In genomic region chr2:45483997-45484396, GRCh38 we compare ENCODE assay signal across 1 cellular context.
TF ChIP-seq lines count a peak whose summit lies in the region.

No MANE protein-coding gene starts in this region.

TF ChIP-seq in HepG2, 621 proteins besides CTCF, POLR2A, EP300 and RAD21 (continued from another document):
- TF ChIP-seq REST (IDR thresholded peaks at IDR 0.05; ENCODE audit: borderline replicate concordance in 1 of 2, low read depth in 1 of 2, low read length in 2 of 2) (no peak), CAMTA2 (CRISPR knock-in tag; IDR thresholded peaks at IDR 0.05; ENCODE audit: borderline replicate concordance) (no peak), ZNF160 (CRISPR knock-in tag; IDR thresholded peaks at IDR 0.05) (no peak), POLR2AphosphoS5 (IDR thresholded peaks at IDR 0.05; ENCODE audit: low read depth, low read length) (no peak), ZXDC (CRISPR knock-in tag; IDR thresholded peaks at IDR 0.05) (no peak)
